In the genomic region with DNA sequence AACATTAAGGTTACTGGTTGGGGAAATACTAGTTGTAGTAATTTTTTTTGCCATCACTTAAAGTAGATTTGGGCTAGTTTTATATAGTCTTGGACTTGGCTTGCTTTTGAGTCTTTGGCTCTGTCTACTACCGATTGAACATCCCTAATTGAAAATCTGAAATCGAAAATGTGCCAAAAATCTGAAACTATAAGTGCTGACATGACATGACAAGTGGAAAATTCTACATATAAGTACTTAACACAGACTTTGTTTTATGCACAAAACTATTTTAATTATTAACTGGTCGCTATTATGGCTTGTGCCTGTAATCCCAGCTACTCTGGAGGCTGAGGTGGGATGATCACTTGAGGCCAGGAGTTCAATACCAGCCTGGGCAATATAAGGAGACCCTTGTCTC, we compare ENCODE assay signal across 2 cellular contexts.
TF ChIP-seq lines count a peak whose summit lies in the region.

No MANE protein-coding gene starts in this region.

TF ChIP-seq in HepG2, 621 proteins besides CTCF, POLR2A, EP300 and RAD21:
- TF ChIP-seq ZMYM2 (CRISPR knock-in tag; IDR thresholded peaks at IDR 0.05) = no peak
- TF ChIP-seq MAFK (conservative IDR thresholded peaks at IDR 0.05 in 1 of 2, IDR thresholded peaks at IDR 0.05 in 1 of 2; ENCODE audit: low read length in 2 of 2) = peak; percentile 35 to 62; a peak in 3 of 4 replicates
- TF ChIP-seq MAFF (IDR thresholded peaks at IDR 0.05; ENCODE audit: low read depth, low read length) = 0 out of 2 replicates have a peak, but pooled peaks have one; percentile 41
TF ChIP-seq in HepG2: peak in this region for 2.

TF ChIP-seq in GM23338, 12 proteins besides CTCF, POLR2A, EP300 and RAD21:
- no peak for TF ChIP-seq EZH2 (IDR thresholded peaks at IDR 0.05; ENCODE audit: low read depth, unreplicated experiment)
- TF ChIP-seq, protein P1, sequence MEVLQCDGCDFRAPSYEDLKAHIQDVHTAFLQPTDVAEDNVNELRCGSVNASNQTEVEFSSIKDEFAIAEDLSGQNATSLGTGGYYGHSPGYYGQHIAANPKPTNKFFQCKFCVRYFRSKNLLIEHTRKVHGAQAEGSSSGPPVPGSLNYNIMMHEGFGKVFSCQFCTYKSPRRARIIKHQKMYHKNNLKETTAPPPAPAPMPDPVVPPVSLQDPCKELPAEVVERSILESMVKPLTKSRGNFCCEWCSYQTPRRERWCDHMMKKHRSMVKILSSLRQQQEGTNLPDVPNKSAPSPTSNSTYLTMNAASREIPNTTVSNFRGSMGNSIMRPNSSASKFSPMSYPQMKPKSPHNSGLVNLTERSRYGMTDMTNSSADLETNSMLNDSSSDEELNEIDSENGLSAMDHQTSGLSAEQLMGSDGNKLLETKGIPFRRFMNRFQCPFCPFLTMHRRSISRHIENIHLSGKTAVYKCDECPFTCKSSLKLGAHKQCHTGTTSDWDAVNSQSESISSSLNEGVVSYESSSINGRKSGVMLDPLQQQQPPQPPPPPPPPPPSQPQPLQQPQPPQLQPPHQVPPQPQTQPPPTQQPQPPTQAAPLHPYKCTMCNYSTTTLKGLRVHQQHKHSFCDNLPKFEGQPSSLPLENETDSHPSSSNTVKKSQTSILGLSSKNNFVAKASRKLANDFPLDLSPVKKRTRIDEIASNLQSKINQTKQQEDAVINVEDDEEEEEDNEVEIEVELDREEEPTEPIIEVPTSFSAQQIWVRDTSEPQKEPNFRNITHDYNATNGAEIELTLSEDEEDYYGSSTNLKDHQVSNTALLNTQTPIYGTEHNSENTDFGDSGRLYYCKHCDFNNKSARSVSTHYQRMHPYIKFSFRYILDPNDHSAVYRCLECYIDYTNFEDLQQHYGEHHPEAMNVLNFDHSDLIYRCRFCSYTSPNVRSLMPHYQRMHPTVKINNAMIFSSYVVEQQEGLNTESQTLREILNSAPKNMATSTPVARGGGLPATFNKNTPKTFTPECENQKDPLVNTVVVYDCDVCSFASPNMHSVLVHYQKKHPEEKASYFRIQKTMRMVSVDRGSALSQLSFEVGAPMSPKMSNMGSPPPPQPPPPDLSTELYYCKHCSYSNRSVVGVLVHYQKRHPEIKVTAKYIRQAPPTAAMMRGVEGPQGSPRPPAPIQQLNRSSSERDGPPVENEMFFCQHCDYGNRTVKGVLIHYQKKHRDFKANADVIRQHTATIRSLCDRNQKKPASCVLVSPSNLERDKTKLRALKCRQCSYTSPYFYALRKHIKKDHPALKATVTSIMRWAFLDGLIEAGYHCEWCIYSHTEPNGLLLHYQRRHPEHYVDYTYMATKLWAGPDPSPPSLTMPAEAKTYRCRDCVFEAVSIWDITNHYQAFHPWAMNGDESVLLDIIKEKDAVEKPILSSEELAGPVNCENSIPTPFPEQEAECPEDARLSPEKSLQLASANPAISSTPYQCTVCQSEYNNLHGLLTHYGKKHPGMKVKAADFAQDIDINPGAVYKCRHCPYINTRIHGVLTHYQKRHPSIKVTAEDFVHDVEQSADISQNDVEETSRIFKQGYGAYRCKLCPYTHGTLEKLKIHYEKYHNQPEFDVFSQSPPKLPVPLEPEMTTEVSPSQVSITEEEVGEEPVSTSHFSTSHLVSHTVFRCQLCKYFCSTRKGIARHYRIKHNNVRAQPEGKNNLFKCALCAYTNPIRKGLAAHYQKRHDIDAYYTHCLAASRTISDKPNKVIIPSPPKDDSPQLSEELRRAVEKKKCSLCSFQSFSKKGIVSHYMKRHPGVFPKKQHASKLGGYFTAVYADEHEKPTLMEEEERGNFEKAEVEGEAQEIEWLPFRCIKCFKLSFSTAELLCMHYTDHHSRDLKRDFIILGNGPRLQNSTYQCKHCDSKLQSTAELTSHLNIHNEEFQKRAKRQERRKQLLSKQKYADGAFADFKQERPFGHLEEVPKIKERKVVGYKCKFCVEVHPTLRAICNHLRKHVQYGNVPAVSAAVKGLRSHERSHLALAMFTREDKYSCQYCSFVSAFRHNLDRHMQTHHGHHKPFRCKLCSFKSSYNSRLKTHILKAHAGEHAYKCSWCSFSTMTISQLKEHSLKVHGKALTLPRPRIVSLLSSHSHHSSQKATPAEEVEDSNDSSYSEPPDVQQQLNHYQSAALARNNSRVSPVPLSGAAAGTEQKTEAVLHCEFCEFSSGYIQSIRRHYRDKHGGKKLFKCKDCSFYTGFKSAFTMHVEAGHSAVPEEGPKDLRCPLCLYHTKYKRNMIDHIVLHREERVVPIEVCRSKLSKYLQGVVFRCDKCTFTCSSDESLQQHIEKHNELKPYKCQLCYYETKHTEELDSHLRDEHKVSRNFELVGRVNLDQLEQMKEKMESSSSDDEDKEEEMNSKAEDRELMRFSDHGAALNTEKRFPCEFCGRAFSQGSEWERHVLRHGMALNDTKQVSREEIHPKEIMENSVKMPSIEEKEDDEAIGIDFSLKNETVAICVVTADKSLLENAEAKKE (CRISPR knock-in tag; IDR thresholded peaks at IDR 0.05) = no peak
- TF ChIP-seq, protein P2, sequence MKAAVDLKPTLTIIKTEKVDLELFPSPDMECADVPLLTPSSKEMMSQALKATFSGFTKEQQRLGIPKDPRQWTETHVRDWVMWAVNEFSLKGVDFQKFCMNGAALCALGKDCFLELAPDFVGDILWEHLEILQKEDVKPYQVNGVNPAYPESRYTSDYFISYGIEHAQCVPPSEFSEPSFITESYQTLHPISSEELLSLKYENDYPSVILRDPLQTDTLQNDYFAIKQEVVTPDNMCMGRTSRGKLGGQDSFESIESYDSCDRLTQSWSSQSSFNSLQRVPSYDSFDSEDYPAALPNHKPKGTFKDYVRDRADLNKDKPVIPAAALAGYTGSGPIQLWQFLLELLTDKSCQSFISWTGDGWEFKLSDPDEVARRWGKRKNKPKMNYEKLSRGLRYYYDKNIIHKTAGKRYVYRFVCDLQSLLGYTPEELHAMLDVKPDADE (IDR thresholded peaks at IDR 0.05) = no peak
